33 cellular contexts compared by ENCODE assay signal in the genomic region with DNA sequence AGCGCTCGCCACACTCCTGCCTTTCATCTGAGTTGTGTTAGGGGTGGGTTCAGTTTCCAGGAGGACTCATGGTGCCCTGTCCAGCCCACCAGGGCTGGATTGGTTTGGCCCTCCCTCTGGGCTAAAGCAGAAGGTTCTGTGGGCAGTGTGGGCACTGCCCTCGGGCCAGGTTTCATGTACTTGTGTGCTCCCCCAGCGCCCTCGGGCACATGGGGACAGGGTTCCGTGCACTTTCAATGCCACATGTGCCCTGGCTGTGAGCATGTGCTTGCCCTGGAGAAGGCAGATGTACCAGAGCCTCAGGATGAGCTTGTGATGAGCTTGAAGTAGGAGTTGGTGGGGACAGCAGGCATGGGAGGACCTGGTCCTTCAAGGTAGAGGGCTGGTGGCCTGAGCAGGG. TPM values are rescaled to one million over a fixed set of nuclear protein-coding genes. Genes with fewer than 3 reads are reported as not detected.
"Had no signal": no experiment of that assay in that cellular context is flagged by ENCODE, and none has a peak within 500 bp of the region (broad histone marks: within the 10 kb centered on the region; RNA-seq: fewer than 3 reads in every experiment).

No MANE protein-coding gene starts in this region.

- H3K79me2 ChIP-seq: parathyroid adenoma had no signal

- DNase-seq: naive B cell; naive thymus-derived CD8-positive, alpha-beta T cell; nephron progenitor cell; nucleus accumbens; ovary; psoas muscle; right cardiac atrium; stimulated activated CD4-positive, alpha-beta T cell treated with anti-CD3 and anti-CD28 coated beads, Interleukin-15, amount 100 ng/mL, for 24 hours; stimulated activated CD4-positive, alpha-beta T cell treated with anti-CD3 and anti-CD28 coated beads, Interleukin-2, amount 100 ng/mL, for 24 hours; stimulated activated CD4-positive, alpha-beta T cell treated with anti-CD3 and anti-CD28 coated beads, Interleukin-2, amount 100 ng/mL, for 48 hours; stimulated activated CD4-positive, alpha-beta T cell treated with anti-CD3 and anti-CD28 coated beads, Interleukin-4, amount 100 ng/mL, for 24 hours; stimulated activated naive B cell treated with anti-CD40 and anti-IgM and Interleukin-4, amounts not matched to agents 10 μg/mL and 1 μg/mL and 100 μg/mL, for 72 hours; stimulated activated naive CD4-positive, alpha-beta T cell treated with Interleukin-2 at 50 U/mL for 16 hours; stomach; thyroid gland; upper lobe of right lung; uterus had no signal

- H2AFZ ChIP-seq: parathyroid adenoma had no signal

- H3K27me3 ChIP-seq: neutrophil, ovary, stomach, thyroid gland, tibial nerve, upper lobe of right lung, uterus had no signal

- ATAC-seq: naive thymus-derived CD8-positive, alpha-beta T cell; natural killer cell treated with Interleukin-12 subunit alpha and Interleukin-12 subunit beta and Interleukin-15 and Interleukin-18, amount 100 ng/mL, for 72 hours; psoas muscle; right cardiac atrium; stimulated activated effector memory CD8-positive, alpha-beta T cell treated with anti-CD3 and anti-CD28 coated beads, Interleukin-12 subunit alpha, Interleukin-12 subunit beta, amount 100 ng/mL, for 72 hours; stimulated activated naive B cell treated with anti-CD40 and anti-IgM and Interleukin-4, amounts not matched to agents 10 μg/mL and 1 μg/mL and 100 μg/mL, for 72 hours; upper lobe of right lung had no signal

- H3K9ac ChIP-seq: parathyroid adenoma had no signal

- H3K4me1 ChIP-seq: parathyroid adenoma, psoas muscle, stomach, thyroid gland, tibial nerve, upper lobe of right lung, uterus had no signal

- H3K27ac ChIP-seq: neutrophil, ovary, parathyroid adenoma, psoas muscle, skin epidermis, stomach, thoracic aorta, thyroid gland, tibial nerve, upper lobe of right lung, uterus had no signal

- H3K4me2 ChIP-seq: smooth muscle cell had no signal

- H3K9me3 ChIP-seq: neutrophil, ovary, psoas muscle, thoracic aorta, thyroid gland, upper lobe of right lung, uterus had no signal

- H3K4me3 ChIP-seq: ovary, psoas muscle, skin epidermis, smooth muscle cell, stomach, thoracic aorta, thyroid gland, tibial nerve, upper lobe of right lung, uterus had no signal

- H3K36me3 ChIP-seq: neutrophil, ovary, stomach, thoracic aorta, thyroid gland, tibial nerve, upper lobe of right lung, uterus had no signal

RNA-seq across cellular contexts. Expression of a gene that starts 35.6 kb away (rescaled TPM):
- total RNA-seq: naive thymus-derived CD8-positive, alpha-beta T cell; natural killer cell treated with Interleukin-12 subunit alpha and Interleukin-12 subunit beta and Interleukin-15 and Interleukin-18, amount 100 ng/mL, for 72 hours; neural crest cell; omental fat pad; ovary; progenitor cell of endocrine pancreas; psoas muscle; renal cortical epithelial cell; right cardiac atrium; sciatic nerve; smooth muscle cell; subcutaneous adipose tissue; temporal lobe; thoracic aorta; thyroid gland; tibial nerve; upper lobe of right lung; urinary bladder; uterus had no signal
- polyA plus RNA-seq: naive thymus-derived CD8-positive, alpha-beta T cell; ovary; psoas muscle; right cardiac atrium; smooth muscle cell; stomach; urinary bladder had no signal
